In genomic region chr17:42687707-42688275, GRCh38 we compare ENCODE assay signal across 18 cellular contexts. TPM values are rescaled to one million over a fixed set of nuclear protein-coding genes. Genes with fewer than 3 reads are reported as not detected.
DNase-seq lines count a peak whose midpoint lies in the region; ATAC-seq and TF ChIP-seq lines count a peak whose summit lies in the region.
"Had no signal": no experiment of that assay in that cellular context is flagged by ENCODE, and none has a peak within 500 bp of the region (broad histone marks: within the 10 kb centered on the region; RNA-seq: fewer than 3 reads in every experiment).

No MANE protein-coding gene starts in this region.

- H2BK15ac ChIP-seq in H9 (ENCODE audit: low read depth, low read length): no peak overlapping the region

- H2BK20ac ChIP-seq in H9 (ENCODE audit: low read depth, low read length, poor library complexity, severe bottlenecking): no peak overlapping the region

- H3K23ac ChIP-seq in H9 (ENCODE audit: insufficient read length, low read depth, low read length): no peak overlapping the region

- peaks cover 8% of the 10 kb centered on the region for H3K36me3 ChIP-seq in endodermal cell (ENCODE audit: control insufficient read depth, insufficient read depth, low read length)
- H3K36me3 ChIP-seq in effector memory CD4-positive, alpha-beta T cell (ENCODE audit: control insufficient read depth, insufficient read depth, low read length): no peaks in the 10 kb centered on the region

- no peak overlapping the region; a peak in 1 of 5 replicates for H3K4me3 Mint-ChIP-seq in H9
- no peak overlapping the region for H3K4me3 Mint-ChIP-seq in endodermal cell
- peak overlapping the region; percentile 35 for H3K4me3 Mint-ChIP-seq in nephron progenitor cell
- H3K4me3 Mint-ChIP-seq: CD4-positive, alpha-beta memory T cell had no signal

- H3K4ac ChIP-seq in H9 (ENCODE audit: low read depth, low read length): no peak overlapping the region

- no peak for ATAC-seq in HG03095 (IDR thresholded peaks at IDR 0.05; ENCODE audit: unreplicated experiment)
- ATAC-seq: A549, HCT116 had no signal

- H3K36me3 Mint-ChIP-seq in H9 (ENCODE audit: insufficient read depth in 1 of 3, low read depth in 3 of 3) (peaks cover 16 to 31% (median 28%) of the 10 kb centered on the region in 3 experiments), endodermal cell (ENCODE audit: low read depth) (peaks cover 15% of the 10 kb centered on the region), nephron progenitor cell (ENCODE audit: low read depth) (peaks cover 70% of the 10 kb centered on the region)
- H3K36me3 Mint-ChIP-seq: CD4-positive, alpha-beta memory T cell had no signal

- H3K79me1 ChIP-seq in H9 (ENCODE audit: insufficient read depth, low read depth, low read length, poor library complexity, severe bottlenecking): no peaks in the 10 kb centered on the region

- H4K20me1 ChIP-seq in H9 (ENCODE audit: control insufficient read depth, insufficient read depth, insufficient read length): no peaks in the 10 kb centered on the region

- H3K27ac Mint-ChIP-seq in H9 (peak overlapping the region in 2 of 3 experiments; percentile 48 to 67; a peak in 2 of 7 replicates), endodermal cell (no peak overlapping the region), nephron progenitor cell (peak overlapping the region; percentile 95)
- H3K27ac Mint-ChIP-seq: CD4-positive, alpha-beta memory T cell had no signal

- no peak overlapping the region for H2BK120ac ChIP-seq in H9 (ENCODE audit: low read depth, low read length, poor library complexity, severe bottlenecking)

- H3K9me3 ChIP-seq in H9 (ENCODE audit: control insufficient read depth, low read depth, low read length) (no peaks in the 10 kb centered on the region), endodermal cell (ENCODE audit: control insufficient read depth, low read length) (no peaks in the 10 kb centered on the region)
- H3K9me3 ChIP-seq in effector memory CD4-positive, alpha-beta T cell (ENCODE audit: control insufficient read depth, low read length): no peaks in the 10 kb centered on the region
- H3K9me3 ChIP-seq: A549, BE2C had no signal

- no peak overlapping the region for H4K5ac ChIP-seq in H9 (ENCODE audit: insufficient read length, low read depth, low read length)

- no peak overlapping the region for H3K4me2 ChIP-seq in H9 (ENCODE audit: insufficient read depth, insufficient read length, low read length)
- H3K4me2 ChIP-seq: A549 had no signal

- H3K9ac ChIP-seq in H9 (ENCODE audit: extremely low read depth, insufficient read length, low read length) (no peak overlapping the region), endodermal cell (ENCODE audit: extremely low read depth, low read length, poor library complexity, severe bottlenecking) (no peak overlapping the region)

- H3K79me2 ChIP-seq in H9 (ENCODE audit: insufficient read depth, low read length): no peaks in the 10 kb centered on the region

- no peak overlapping the region for H4K91ac ChIP-seq in H9 (ENCODE audit: insufficient read length, low read depth, low read length)

- H3K23me2 ChIP-seq in H9 (ENCODE audit: insufficient read length, low read depth, low read length, poor library complexity, severe bottlenecking): peaks cover 5% of the 10 kb centered on the region

- H4K8ac ChIP-seq in H9 (replicated peaks; ENCODE audit: insufficient read length, low read depth, low read length): no peak overlapping the region

- peak; percentile 37 for DNase-seq in H9
- peak; percentile 56 for DNase-seq in endodermal cell
- DNase-seq in nephron progenitor cell: no peak
- no peak for DNase-seq in effector memory CD4-positive, alpha-beta T cell
- no peak for DNase-seq in KG1 (lab: John Stamatoyannopoulos, UW)
- DNase-seq: BE2C; CD4-positive, alpha-beta memory T cell; COR-L47; DMS153; DMS79 treated with DMSO at 0.1 percent for 48 hours; EL; GDM1; GOT3 had no signal

- H2BK12ac ChIP-seq in H9 (ENCODE audit: insufficient read length, low read depth, low read length): no peak overlapping the region

- H3K27me3 ChIP-seq in H9 (ENCODE audit: insufficient read depth, low read length) (no peaks in the 10 kb centered on the region; the same call in 1 of the 2 replicates), endodermal cell (ENCODE audit: control insufficient read depth, insufficient read depth, low read length, poor library complexity, severe bottlenecking) (peaks cover 14% of the 10 kb centered on the region)
- H3K27me3 ChIP-seq in effector memory CD4-positive, alpha-beta T cell (replicated peaks; ENCODE audit: control insufficient read depth, insufficient read depth, low read length, poor library complexity, severe bottlenecking): no peaks in the 10 kb centered on the region
- H3K27me3 ChIP-seq: BE2C had no signal

- no peaks in the 10 kb centered on the region; a peak in 1 of 5 replicates for H3K9me3 Mint-ChIP-seq in H9
- no peaks in the 10 kb centered on the region for H3K9me3 Mint-ChIP-seq in endodermal cell
- H3K9me3 Mint-ChIP-seq in nephron progenitor cell: no peaks in the 10 kb centered on the region
- H3K9me3 Mint-ChIP-seq: CD4-positive, alpha-beta memory T cell had no signal

- no peak overlapping the region for H2AK5ac ChIP-seq in H9 (ENCODE audit: insufficient read length, low read length)

- no peak overlapping the region for H3K56ac ChIP-seq in H9 (ENCODE audit: insufficient read length, low read depth, low read length)

- H3K27me3 Mint-ChIP-seq in H9 (ENCODE audit: low read depth) (peaks cover 31% of the 10 kb centered on the region), endodermal cell (ENCODE audit: insufficient read depth) (peaks cover 35% of the 10 kb centered on the region), nephron progenitor cell (ENCODE audit: low read depth, poor library complexity) (peaks cover 4% of the 10 kb centered on the region)

- WGBS in H9 (ENCODE audit: extremely low coverage, insufficient read length, low lambda C conversion rate): no CpG with 5 or more reads among the region's 27 CpGs
- WGBS in endodermal cell (ENCODE audit: insufficient coverage in 1 of 2, insufficient read length in 1 of 2), 2 experiments: 91 to 93% methylated on average over 27 of the region's 27 CpGs

- H3K18ac ChIP-seq in H9 (ENCODE audit: insufficient read length, low read depth, low read length): no peak overlapping the region

- TF ChIP-seq CTCF in H9 (conservative IDR thresholded peaks at IDR 0.05): no peak
- TF ChIP-seq CTCF in endodermal cell (conservative IDR thresholded peaks at IDR 0.05): no peak
- TF ChIP-seq CTCF in nephron progenitor cell (IDR thresholded peaks at IDR 0.05): no peak

- H3K4me1 ChIP-seq in H9 (ENCODE audit: insufficient read depth, low read length) (no peaks in the 10 kb centered on the region; the same call in 1 of the 2 replicates), endodermal cell (ENCODE audit: control insufficient read depth, insufficient read depth, low read length) (no peaks in the 10 kb centered on the region)
- H3K4me1 ChIP-seq in effector memory CD4-positive, alpha-beta T cell (ENCODE audit: control insufficient read depth, insufficient read depth, low read length, poor library complexity, severe bottlenecking): peaks cover 7% of the 10 kb centered on the region
- H3K4me1 ChIP-seq: A549, BE2C had no signal

- no peak overlapping the region for H3T11ph ChIP-seq in H9 (ENCODE audit: low read length)

- H3K4me1 Mint-ChIP-seq in H9 (peaks cover 9 to 27% of the 10 kb centered on the region in 2 experiments), endodermal cell (peaks cover 9% of the 10 kb centered on the region), nephron progenitor cell (peaks cover 63% of the 10 kb centered on the region)

- no peak overlapping the region for H2BK5ac ChIP-seq in H9 (ENCODE audit: insufficient read length, low read length)

- H2AFZ ChIP-seq in H9 (ENCODE audit: low read length): no peak overlapping the region

- H3K27ac ChIP-seq in H9 (ENCODE audit: insufficient read length, low read depth, low read length) (no peak overlapping the region), endodermal cell (ENCODE audit: low read depth, low read length) (no peak overlapping the region)
- H3K27ac ChIP-seq in effector memory CD4-positive, alpha-beta T cell (ENCODE audit: insufficient read depth, low read length, poor library complexity, severe bottlenecking): no peak overlapping the region
- H3K27ac ChIP-seq: A549, C4-2B, HL-60 had no signal

- no peak overlapping the region for H3K4me3 ChIP-seq in endodermal cell (ENCODE audit: low read length)
- no peak overlapping the region for H3K4me3 ChIP-seq in effector memory CD4-positive, alpha-beta T cell (ENCODE audit: insufficient read depth, low read depth, low read length, poor library complexity, severe bottlenecking)
- H3K4me3 ChIP-seq: A549 had no signal

- no peak overlapping the region for H3K14ac ChIP-seq in H9 (ENCODE audit: insufficient read depth, low read length)

RNA-seq across cellular contexts. Expression of gene CNTNAP1, which starts 5.5 kb away (rescaled TPM):
- 7.5 and 7.7 TPM in 2 replicates for total RNA-seq in H9 (2021)
- 10 to 100 TPM in 1 of 2 donors, 1 to 10 TPM in 1; 9.9 to 18.9 TPM for total RNA-seq in endodermal cell
- polyA plus RNA-seq in endodermal cell (2013, experiment 1 of 2): 16.0 TPM
- polyA plus RNA-seq in endodermal cell (2013, experiment 2 of 2): 17.5 TPM

RNA-seq across cellular contexts. Expression of gene CCR10, which starts 6.1 kb away (rescaled TPM):
- total RNA-seq in H9 (2021): 1.0 TPM in 2 replicates
- 1 to 10 TPM in 1 of 2 donors, under 1 TPM in 1; 0.70 to 1.7 TPM for total RNA-seq in endodermal cell
- polyA plus RNA-seq in endodermal cell (2013, experiment 1 of 2): 1.2 TPM
- 0.62 TPM for polyA plus RNA-seq in endodermal cell (2013, experiment 2 of 2)

RNA-seq across cellular contexts. Expression of gene PLEKHH3, which starts 11.0 kb away (rescaled TPM):
- total RNA-seq in H9 (2021) (21.4 and 22.3 TPM in 2 replicates), endodermal cell (10 to 100 TPM; 13.7 to 24.3 TPM)
- 19.2 TPM for polyA plus RNA-seq in endodermal cell (2013, experiment 1 of 2)
- polyA plus RNA-seq in endodermal cell (2013, experiment 2 of 2): 15.1 TPM

RNA-seq across cellular contexts. Expression of gene TUBG2, which starts 28.7 kb away (rescaled TPM):
- total RNA-seq in H9 (2021) (20.4 and 22.0 TPM in 2 replicates), endodermal cell (10 to 100 TPM; 32.4 to 38.0 TPM)
- 24.3 TPM for polyA plus RNA-seq in endodermal cell (2013, experiment 1 of 2)
- 24.1 TPM for polyA plus RNA-seq in endodermal cell (2013, experiment 2 of 2)

RNA-seq across cellular contexts. Expression of gene EZH1, which starts 57.0 kb away (rescaled TPM):
- total RNA-seq in H9 (2021) (17.9 and 18.6 TPM in 2 replicates), endodermal cell (10 to 100 TPM; 26.0 to 27.2 TPM)
- 30.2 TPM for polyA plus RNA-seq in endodermal cell (2013, experiment 1 of 2)
- polyA plus RNA-seq in endodermal cell (2013, experiment 2 of 2): 25.5 TPM

Comparison
In these comparisons a context has a peak if more than half of its experiments do, and no peak if none do; other contexts are left out.
1. DNase-seq: peak in H9 (single experiment) and endodermal cell (single experiment); none in nephron progenitor cell (single experiment), effector memory CD4-positive, alpha-beta T cell (0 of 3) and KG1 (single experiment).